ENCODE assay signal across 1 cellular context in genomic region chr1:202213361-202214088, GRCh38.
TF ChIP-seq lines count a peak whose summit lies in the region.

No MANE protein-coding gene starts in this region.

TF ChIP-seq in GM23338, 12 proteins besides CTCF, POLR2A, EP300 and RAD21:
- peak; percentile 17; the same call in 1 of the 2 replicates for TF ChIP-seq ZNF462 (CRISPR knock-in tag; IDR thresholded peaks at IDR 0.05)
- TF ChIP-seq ETS1 (IDR thresholded peaks at IDR 0.05): no peak
